14 cellular contexts compared by ENCODE assay signal in the genomic region with DNA sequence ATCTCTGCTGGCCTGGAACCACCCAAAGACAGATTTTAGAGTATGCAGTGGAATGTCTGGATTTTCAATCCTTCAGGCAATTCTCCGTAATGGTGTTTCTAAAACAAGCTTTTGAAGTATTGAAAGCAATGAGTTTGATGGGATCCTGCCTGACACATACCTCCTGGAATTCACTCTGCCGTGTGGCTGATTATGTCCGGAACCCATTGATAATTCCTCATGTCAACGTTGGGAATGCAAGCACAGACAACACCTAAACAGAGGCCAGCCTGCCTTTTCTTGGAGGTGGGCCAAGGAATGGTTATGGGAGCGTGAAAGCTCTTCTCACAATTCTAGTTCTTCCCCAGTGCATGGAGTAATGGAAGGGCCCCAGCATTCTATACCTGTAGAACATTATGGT.
A peak's percentile ranks its signal among the peaks of the same experiment; 100 is the strongest.
DNase-seq lines count a peak whose midpoint lies in the region; ATAC-seq and TF ChIP-seq lines count a peak whose summit lies in the region.
"Had no signal": no experiment of that assay in that cellular context is flagged by ENCODE, and none has a peak within 500 bp of the region (broad histone marks: within the 10 kb centered on the region; RNA-seq: fewer than 3 reads in every experiment).

No MANE protein-coding gene starts in this region.

- CTCF ChIA-PET in activated CD8-positive, alpha-beta T cell treated with anti-CD3 and anti-CD28 coated beads for 36 hours (lab: Charles Lee): interaction anchor here (0.8 to 2.0 kb wide), 5 partner anchors 32 to 395 kb away, joined by 3 to 5 read pairs (median 3); no protein-coding TSS in a partner anchor
- CTCF ChIA-PET in activated CD8-positive, alpha-beta T cell treated with anti-CD3 and anti-CD28 coated beads, Interleukin-2, amount 10 ng/mL, durations not matched to agents 7 days and 5 days (lab: Charles Lee): interaction anchor here (0.6 to 3.3 kb wide), 5 partner anchors 87 to 227 kb away, joined by 3 to 28 read pairs (median 8); no protein-coding TSS in a partner anchor

- peaks cover 73% of the 10 kb centered on the region for H3K4me1 Mint-ChIP-seq in activated CD8-positive, alpha-beta T cell treated with anti-CD3 and anti-CD28 coated beads for 36 hours (ENCODE audit: low read depth)
- peaks cover 83% of the 10 kb centered on the region for H3K4me1 Mint-ChIP-seq in activated CD8-positive, alpha-beta T cell treated with anti-CD3 and anti-CD28 coated beads, Interleukin-2, amount 10 ng/mL, durations not matched to agents 7 days and 5 days (ENCODE audit: low read depth)

- H3K4me3 ChIP-seq in epithelial cell of proximal tubule (ENCODE audit: low read depth, low read length) (no peak overlapping the region), retinal pigment epithelial cell (ENCODE audit: low read length) (no peak overlapping the region)
- H3K4me3 ChIP-seq: BLaER1, left lung, tibial artery had no signal

- peak overlapping the region; percentile 22 for H3K27ac Mint-ChIP-seq in activated CD8-positive, alpha-beta T cell treated with anti-CD3 and anti-CD28 coated beads for 36 hours
- H3K27ac Mint-ChIP-seq in activated CD8-positive, alpha-beta T cell treated with anti-CD3 and anti-CD28 coated beads, Interleukin-2, amount 10 ng/mL, durations not matched to agents 7 days and 5 days: no peak overlapping the region
- H3K27ac Mint-ChIP-seq: dendritic cell treated with granulocyte-macrophage colony-stimulating factor and Interleukin-4, amounts not matched to agents 40 ng/mL and 50 ng/mL, for 4 days had no signal

- no peaks in the 10 kb centered on the region for H3K36me3 Mint-ChIP-seq in activated CD8-positive, alpha-beta T cell treated with anti-CD3 and anti-CD28 coated beads for 36 hours (ENCODE audit: low read depth)
- peaks cover 16% of the 10 kb centered on the region for H3K36me3 Mint-ChIP-seq in activated CD8-positive, alpha-beta T cell treated with anti-CD3 and anti-CD28 coated beads, Interleukin-2, amount 10 ng/mL, durations not matched to agents 7 days and 5 days (ENCODE audit: low read depth)

- intact Hi-C loops in activated CD8-positive, alpha-beta T cell treated with anti-CD3 and anti-CD28 coated beads for 36 hours (cut with micrococcal nuclease): loop anchor here (5.0 to 10.0 kb wide), 2 partner anchors 109 to 128 kb away; no protein-coding TSS in a partner anchor
- intact Hi-C loops in sciatic nerve (cut with DNase I): no loop called here

- DNase-seq in activated CD8-positive, alpha-beta T cell treated with anti-CD3 and anti-CD28 coated beads for 36 hours: no peak
- DNase-seq in activated CD8-positive, alpha-beta T cell treated with anti-CD3 and anti-CD28 coated beads, Interleukin-2, amount 10 ng/mL, durations not matched to agents 7 days and 5 days: no peak
- DNase-seq in NCI-H2171 treated with DMSO at 0.1 percent for 48 hours (lab: John Stamatoyannopoulos, UW): peak; percentile 65
- peak; percentile 96 for DNase-seq in epithelial cell of proximal tubule (ENCODE audit: low read depth)
- peak; percentile 97 for DNase-seq in retinal pigment epithelial cell (ENCODE audit: low read depth)
- DNase-seq in hypothalamus (lab: John Stamatoyannopoulos, UW): no peak
- no peak for DNase-seq in sciatic nerve (ENCODE audit: low spot score)
- DNase-seq: left lung, MM.1S, SHP77, tibial artery had no signal

- POLR2A ChIA-PET in activated CD8-positive, alpha-beta T cell treated with anti-CD3 and anti-CD28 coated beads for 36 hours (lab: Charles Lee): interaction anchor here (1.2 kb wide), 1 partner anchor 162 kb away, joined by 3 read pairs; no protein-coding TSS in a partner anchor
- POLR2A ChIA-PET in activated CD8-positive, alpha-beta T cell treated with anti-CD3 and anti-CD28 coated beads, Interleukin-2, amount 10 ng/mL, durations not matched to agents 7 days and 5 days (lab: Charles Lee): interaction anchor here (3.6 kb wide), 1 partner anchor 248 kb away, joined by 35 read pairs; the partner anchor contains the start of gene IVNS1ABP

- peaks cover 5% of the 10 kb centered on the region for H3K9me3 Mint-ChIP-seq in activated CD8-positive, alpha-beta T cell treated with anti-CD3 and anti-CD28 coated beads for 36 hours
- peaks cover 4% of the 10 kb centered on the region for H3K9me3 Mint-ChIP-seq in activated CD8-positive, alpha-beta T cell treated with anti-CD3 and anti-CD28 coated beads, Interleukin-2, amount 10 ng/mL, durations not matched to agents 7 days and 5 days (ENCODE audit: insufficient read depth)
- H3K9me3 Mint-ChIP-seq: dendritic cell treated with granulocyte-macrophage colony-stimulating factor and Interleukin-4, amounts not matched to agents 40 ng/mL and 50 ng/mL, for 4 days had no signal

- no peaks in the 10 kb centered on the region for H3K27me3 Mint-ChIP-seq in activated CD8-positive, alpha-beta T cell treated with anti-CD3 and anti-CD28 coated beads for 36 hours
- H3K27me3 Mint-ChIP-seq in activated CD8-positive, alpha-beta T cell treated with anti-CD3 and anti-CD28 coated beads, Interleukin-2, amount 10 ng/mL, durations not matched to agents 7 days and 5 days (ENCODE audit: low read depth): no peaks in the 10 kb centered on the region
- H3K27me3 Mint-ChIP-seq: dendritic cell treated with granulocyte-macrophage colony-stimulating factor and Interleukin-4, amounts not matched to agents 40 ng/mL and 50 ng/mL, for 4 days had no signal

- no peak overlapping the region for H3K4me3 Mint-ChIP-seq in activated CD8-positive, alpha-beta T cell treated with anti-CD3 and anti-CD28 coated beads for 36 hours
- no peak overlapping the region for H3K4me3 Mint-ChIP-seq in activated CD8-positive, alpha-beta T cell treated with anti-CD3 and anti-CD28 coated beads, Interleukin-2, amount 10 ng/mL, durations not matched to agents 7 days and 5 days
- H3K4me3 Mint-ChIP-seq: dendritic cell treated with granulocyte-macrophage colony-stimulating factor and Interleukin-4, amounts not matched to agents 40 ng/mL and 50 ng/mL, for 4 days had no signal

- no peak for ATAC-seq in activated CD8-positive, alpha-beta T cell treated with anti-CD3 and anti-CD28 coated beads for 36 hours
- ATAC-seq in activated CD8-positive, alpha-beta T cell treated with anti-CD3 and anti-CD28 coated beads, Interleukin-2, amount 10 ng/mL, durations not matched to agents 7 days and 5 days: no peak
- ATAC-seq in GM18867 (IDR thresholded peaks at IDR 0.05; ENCODE audit: unreplicated experiment) (no peak), sciatic nerve (no peak)
- ATAC-seq: left lung had no signal

- no peak for TF ChIP-seq CTCF in activated CD8-positive, alpha-beta T cell treated with anti-CD3 and anti-CD28 coated beads for 36 hours (IDR thresholded peaks at IDR 0.05)
- no peak for TF ChIP-seq CTCF in epithelial cell of proximal tubule (conservative IDR thresholded peaks at IDR 0.05; ENCODE audit: low read depth, low read length)
- no peak for TF ChIP-seq CTCF in retinal pigment epithelial cell (conservative IDR thresholded peaks at IDR 0.05; ENCODE audit: low read depth, low read length)

Comparison
In these comparisons a context has a peak if more than half of its experiments do, and no peak if none do; other contexts are left out.
1. DNase-seq: peak in NCI-H2171 treated with DMSO at 0.1 percent for 48 hours (single experiment), epithelial cell of proximal tubule (single experiment) and retinal pigment epithelial cell (single experiment); none in activated CD8-positive, alpha-beta T cell treated with anti-CD3 and anti-CD28 coated beads for 36 hours (single experiment), activated CD8-positive, alpha-beta T cell treated with anti-CD3 and anti-CD28 coated beads, Interleukin-2, amount 10 ng/mL, durations not matched to agents 7 days and 5 days (single experiment), hypothalamus (0 of 51) and sciatic nerve (single experiment).